ENCODE assay signal across 31 cellular contexts in genomic region chr4:165654556-165654955, GRCh38.
"Had no signal": no experiment of that assay in that cellular context is flagged by ENCODE, and none has a peak within 500 bp of the region (broad histone marks: within the 10 kb centered on the region; RNA-seq: fewer than 3 reads in every experiment).

No MANE protein-coding gene starts in this region.

- H3K4me3 Mint-ChIP-seq: naive B cell; natural killer cell; nephron; stimulated activated memory B cell treated with anti-CD40 and anti-IgM and Interleukin-4, amounts not matched to agents 10 μg/mL and 1 μg/mL and 100 μg/mL, for 72 hours; stimulated activated naive CD8-positive, alpha-beta T cell treated with anti-CD3 and anti-CD28 coated beads, Interleukin-15, amount 100 ng/mL, for 72 hours; type B pancreatic cell had no signal

- H3K36me3 Mint-ChIP-seq: naive B cell; natural killer cell; stimulated activated memory B cell treated with anti-CD40 and anti-IgM and Interleukin-4, amounts not matched to agents 10 μg/mL and 1 μg/mL and 100 μg/mL, for 72 hours; type B pancreatic cell had no signal

- H3K4me1 Mint-ChIP-seq: naive B cell; natural killer cell; nephron; stimulated activated memory B cell treated with anti-CD40 and anti-IgM and Interleukin-4, amounts not matched to agents 10 μg/mL and 1 μg/mL and 100 μg/mL, for 72 hours; stimulated activated naive CD8-positive, alpha-beta T cell treated with anti-CD3 and anti-CD28 coated beads, Interleukin-15, amount 100 ng/mL, for 72 hours had no signal

- H3K27me3 ChIP-seq: neutrophil, spleen, suprapubic skin, testis, tibial artery, transverse colon, upper lobe of right lung, uterus had no signal

- H3K9me3 ChIP-seq: neutrophil, psoas muscle, suprapubic skin, testis, tibial artery, transverse colon, upper lobe of right lung, uterus had no signal

- H3K36me3 ChIP-seq: neutrophil, spleen, suprapubic skin, tibial artery, transverse colon, upper lobe of right lung, uterus had no signal

- H3K27ac ChIP-seq: neutrophil, parathyroid adenoma, psoas muscle, skin epidermis, spleen, suprapubic skin, testis, tibial artery, transverse colon, upper lobe of right lung, uterus had no signal

- H3K27ac Mint-ChIP-seq: naive B cell; natural killer cell; nephron; progenitor cell of endocrine pancreas; stimulated activated memory B cell treated with anti-CD40 and anti-IgM and Interleukin-4, amounts not matched to agents 10 μg/mL and 1 μg/mL and 100 μg/mL, for 72 hours; stimulated activated naive CD8-positive, alpha-beta T cell treated with anti-CD3 and anti-CD28 coated beads, Interleukin-15, amount 100 ng/mL, for 72 hours; type B pancreatic cell had no signal

- ATAC-seq: natural killer cell; psoas muscle; right cardiac atrium; sciatic nerve; stimulated activated memory B cell treated with anti-CD40 and anti-IgM and Interleukin-4, amounts not matched to agents 10 μg/mL and 1 μg/mL and 100 μg/mL, for 72 hours; stimulated activated naive CD8-positive, alpha-beta T cell treated with anti-CD3 and anti-CD28 coated beads, Interleukin-15, amount 100 ng/mL, for 72 hours; stimulated activated naive CD8-positive, alpha-beta T cell treated with anti-CD3 and anti-CD28 coated beads, Interleukin-15, Interleukin-2, amounts not matched to agents 100 U/mL and 50 U/mL, for 24 hours; upper lobe of right lung had no signal

- H3K27me3 Mint-ChIP-seq: naive B cell; stimulated activated memory B cell treated with anti-CD40 and anti-IgM and Interleukin-4, amounts not matched to agents 10 μg/mL and 1 μg/mL and 100 μg/mL, for 72 hours; stimulated activated naive CD8-positive, alpha-beta T cell treated with anti-CD3 and anti-CD28 coated beads, Interleukin-15, amount 100 ng/mL, for 72 hours; type B pancreatic cell had no signal

- H2AFZ ChIP-seq: parathyroid adenoma had no signal

- H3K9ac ChIP-seq: parathyroid adenoma had no signal

- H3K9me3 Mint-ChIP-seq: stimulated activated naive CD8-positive, alpha-beta T cell treated with anti-CD3 and anti-CD28 coated beads, Interleukin-15, amount 100 ng/mL, for 72 hours; type B pancreatic cell had no signal

- H3K79me2 ChIP-seq: parathyroid adenoma had no signal

- H3K4me3 ChIP-seq: psoas muscle, skin epidermis, smooth muscle cell, spleen, suprapubic skin, testis, tibial artery, transverse colon, upper lobe of right lung, uterus had no signal

- DNase-seq: naive B cell; natural killer cell; nucleus accumbens; posterior cingulate gyrus; psoas muscle; right cardiac atrium; spleen; stimulated activated CD4-positive, alpha-beta T cell treated with anti-CD3 and anti-CD28 coated beads, Interleukin-12 subunit alpha, Interleukin-12 subunit beta, amount 100 ng/mL, for 4 hours; stimulated activated CD4-positive, alpha-beta T cell treated with anti-CD3 and anti-CD28 coated beads, Interleukin-1b, Interleukin-23, amount 100 ng/mL, for 48 hours; stimulated activated CD4-positive, alpha-beta T cell treated with anti-CD3 and anti-CD28 coated beads, Interleukin-4, amount 100 ng/mL, for 1 hour; stimulated activated CD4-positive, alpha-beta T cell treated with anti-CD3 and anti-CD28 coated beads, Interleukin-4, amount 100 ng/mL, for 4 hours; stimulated activated CD8-positive, alpha-beta memory T cell treated with anti-CD3 and anti-CD28 coated beads, Interleukin-4, amount 100 ng/mL, for 48 hours; stimulated activated naive CD4-positive, alpha-beta T cell; stimulated activated naive CD8-positive, alpha-beta T cell treated with anti-CD3 and anti-CD28 coated beads, Interleukin-15, amount 100 ng/mL, for 72 hours; stimulated activated naive CD8-positive, alpha-beta T cell treated with anti-CD3 and anti-CD28 coated beads, Interleukin-15, Interleukin-2, amounts not matched to agents 100 U/mL and 50 U/mL, for 24 hours; substantia nigra; testis; tibial artery; transverse colon; upper lobe of right lung; uterus had no signal

- H3K4me1 ChIP-seq: parathyroid adenoma, psoas muscle, spleen, suprapubic skin, testis, tibial artery, transverse colon, upper lobe of right lung, uterus had no signal

- H3K4me2 ChIP-seq: smooth muscle cell had no signal
